Comparison of ENCODE assay signal across 14 cellular contexts in the genomic region with DNA sequence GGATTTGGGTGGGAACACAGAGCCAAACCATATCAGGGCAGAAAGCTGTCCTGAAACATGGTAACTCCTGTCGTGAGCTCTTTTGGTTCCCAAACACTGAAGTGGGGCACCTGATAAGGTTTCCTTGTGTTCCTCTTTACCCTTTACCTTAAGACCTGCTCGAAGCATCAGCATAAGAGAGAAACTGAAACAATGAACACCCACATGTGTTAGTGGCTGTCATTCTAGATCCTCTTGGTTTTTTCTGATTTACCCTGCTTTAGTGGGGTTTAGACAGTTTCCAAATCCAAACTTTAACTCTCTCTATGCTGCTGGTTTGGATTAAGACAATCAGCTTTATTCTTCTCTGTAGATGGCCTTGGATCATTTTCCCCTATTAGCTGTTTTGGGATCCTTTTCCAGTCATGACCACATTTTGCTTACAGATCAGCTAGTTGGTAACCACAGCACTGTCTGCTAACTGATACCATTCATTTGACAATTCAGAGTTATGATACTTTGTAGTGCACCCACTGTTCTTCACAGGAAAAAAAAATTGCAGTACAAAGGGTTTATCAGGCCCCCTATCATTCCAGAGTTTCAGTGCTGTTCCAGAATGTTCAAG. TPM values are rescaled to one million over a fixed set of nuclear protein-coding genes. Genes with fewer than 3 reads are reported as not detected.
DNase-seq lines count a peak whose midpoint lies in the region; ATAC-seq and TF ChIP-seq lines count a peak whose summit lies in the region.
"Had no signal": no experiment of that assay in that cellular context is flagged by ENCODE, and none has a peak within 500 bp of the region (broad histone marks: within the 10 kb centered on the region; RNA-seq: fewer than 3 reads in every experiment).

No MANE protein-coding gene starts in this region.

- DNase-seq in activated CD4-positive, alpha-beta T cell treated with anti-CD3 and anti-CD28 coated beads for 36 hours = no peak
- DNase-seq in activated CD4-positive, alpha-beta T cell treated with anti-CD3 and anti-CD28 coated beads, Interleukin-2, amount 10 ng/mL, durations not matched to agents 7 days and 5 days = no peak
- no peak for DNase-seq in naive B cell
- no peak for DNase-seq in islet precursor cell
- DNase-seq in osteocyte (ENCODE audit: extremely low spot score, unreplicated experiment) = no peak
- DNase-seq in endodermal cell = no peak
- DNase-seq: 8988T; GM23248; stimulated activated CD4-positive, alpha-beta T cell treated with anti-CD3 and anti-CD28 coated beads, Interleukin-2, amount 100 ng/mL, for 24 hours; trophoblast cell had no signal

- H3K27ac Mint-ChIP-seq in activated CD4-positive, alpha-beta T cell treated with anti-CD3 and anti-CD28 coated beads for 36 hours = no peak overlapping the region
- no peak overlapping the region for H3K27ac Mint-ChIP-seq in activated CD4-positive, alpha-beta T cell treated with anti-CD3 and anti-CD28 coated beads, Interleukin-2, amount 10 ng/mL, durations not matched to agents 7 days and 5 days
- H3K27ac Mint-ChIP-seq in naive B cell (peak overlapping the region in 4 of 6 donors; percentile 26 to 88 (median 62)), osteocyte (ENCODE audit: unreplicated experiment) (no peak overlapping the region), endodermal cell (no peak overlapping the region)
- H3K27ac Mint-ChIP-seq: activated naive CD4-positive, alpha-beta T cell treated with anti-CD3 and anti-CD28 coated beads, Interleukin-2, amount 50 U/mL, for 72 hours; nephron had no signal

- H3K4me3 ChIP-seq in endodermal cell (ENCODE audit: low read length) = no peak overlapping the region
- H3K4me3 ChIP-seq: GM23248 had no signal

- CTCF ChIA-PET in activated CD4-positive, alpha-beta T cell treated with anti-CD3 and anti-CD28 coated beads for 36 hours (lab: Charles Lee) = interaction anchor here (0.9 kb wide), 1 partner anchor 167 kb away, joined by 3 read pairs; no protein-coding TSS in a partner anchor
- CTCF ChIA-PET in activated CD4-positive, alpha-beta T cell treated with anti-CD3 and anti-CD28 coated beads, Interleukin-2, amount 10 ng/mL, durations not matched to agents 7 days and 5 days (lab: Charles Lee) = no interaction called here

- no peak for TF ChIP-seq CTCF in osteocyte (IDR thresholded peaks at IDR 0.05)
- no peak for TF ChIP-seq CTCF in endodermal cell (conservative IDR thresholded peaks at IDR 0.05)

- peaks cover 3% of the 10 kb centered on the region for H3K36me3 Mint-ChIP-seq in activated CD4-positive, alpha-beta T cell treated with anti-CD3 and anti-CD28 coated beads for 36 hours (ENCODE audit: low read depth)
- H3K36me3 Mint-ChIP-seq in activated CD4-positive, alpha-beta T cell treated with anti-CD3 and anti-CD28 coated beads, Interleukin-2, amount 10 ng/mL, durations not matched to agents 7 days and 5 days (ENCODE audit: low read depth) = peaks cover 9% of the 10 kb centered on the region
- H3K36me3 Mint-ChIP-seq in naive B cell (peaks cover 3 to 24% of the 10 kb centered on the region in 2 donors), osteocyte (ENCODE audit: unreplicated experiment) (no peaks in the 10 kb centered on the region), endodermal cell (ENCODE audit: low read depth) (no peaks in the 10 kb centered on the region)

- WGBS in endodermal cell (ENCODE audit: insufficient coverage in 1 of 2, insufficient read length in 1 of 2), 2 experiments = 82 to 87% methylated on average over 2 of the region's 2 CpGs

- no peak overlapping the region for H3K4me3 Mint-ChIP-seq in activated CD4-positive, alpha-beta T cell treated with anti-CD3 and anti-CD28 coated beads for 36 hours
- no peak overlapping the region for H3K4me3 Mint-ChIP-seq in activated CD4-positive, alpha-beta T cell treated with anti-CD3 and anti-CD28 coated beads, Interleukin-2, amount 10 ng/mL, durations not matched to agents 7 days and 5 days
- H3K4me3 Mint-ChIP-seq in naive B cell = peak overlapping the region in 3 of 8 donors; percentile 27 to 83 (median 61)
- H3K4me3 Mint-ChIP-seq in osteocyte (ENCODE audit: unreplicated experiment) = no peak overlapping the region
- H3K4me3 Mint-ChIP-seq in endodermal cell = no peak overlapping the region
- H3K4me3 Mint-ChIP-seq: nephron had no signal

- H3K9me3 Mint-ChIP-seq in activated CD4-positive, alpha-beta T cell treated with anti-CD3 and anti-CD28 coated beads for 36 hours (ENCODE audit: low read depth) = peaks cover 6% of the 10 kb centered on the region
- H3K9me3 Mint-ChIP-seq in activated CD4-positive, alpha-beta T cell treated with anti-CD3 and anti-CD28 coated beads, Interleukin-2, amount 10 ng/mL, durations not matched to agents 7 days and 5 days = peaks cover 25% of the 10 kb centered on the region
- H3K9me3 Mint-ChIP-seq in naive B cell (peaks cover 13 to 37% (median 27%) of the 10 kb centered on the region in 7 donors), osteocyte (ENCODE audit: unreplicated experiment) (peaks cover 7% of the 10 kb centered on the region), endodermal cell (peaks cover 23% of the 10 kb centered on the region)

- no peak overlapping the region for H3K27ac ChIP-seq in endodermal cell (ENCODE audit: low read depth, low read length)
- H3K27ac ChIP-seq: GM23248 had no signal

- H3K4me1 Mint-ChIP-seq in activated CD4-positive, alpha-beta T cell treated with anti-CD3 and anti-CD28 coated beads for 36 hours = peaks cover 19% of the 10 kb centered on the region
- peaks cover 14% of the 10 kb centered on the region for H3K4me1 Mint-ChIP-seq in activated CD4-positive, alpha-beta T cell treated with anti-CD3 and anti-CD28 coated beads, Interleukin-2, amount 10 ng/mL, durations not matched to agents 7 days and 5 days
- H3K4me1 Mint-ChIP-seq in naive B cell = peaks cover 4 to 29% (median 14%) of the 10 kb centered on the region in 3 donors
- H3K4me1 Mint-ChIP-seq in osteocyte (ENCODE audit: unreplicated experiment) = no peaks in the 10 kb centered on the region
- H3K4me1 Mint-ChIP-seq in endodermal cell = no peaks in the 10 kb centered on the region
- H3K4me1 Mint-ChIP-seq: nephron had no signal

- POLR2A ChIA-PET in activated CD4-positive, alpha-beta T cell treated with anti-CD3 and anti-CD28 coated beads for 36 hours (lab: Charles Lee) = no interaction called here
- POLR2A ChIA-PET in activated CD4-positive, alpha-beta T cell treated with anti-CD3 and anti-CD28 coated beads, Interleukin-2, amount 10 ng/mL, durations not matched to agents 7 days and 5 days (lab: Charles Lee) = no interaction called here

- no peaks in the 10 kb centered on the region for H3K27me3 ChIP-seq in endodermal cell (ENCODE audit: control insufficient read depth, insufficient read depth, low read length, poor library complexity, severe bottlenecking)

- peaks cover 2% of the 10 kb centered on the region for H3K27me3 Mint-ChIP-seq in activated CD4-positive, alpha-beta T cell treated with anti-CD3 and anti-CD28 coated beads for 36 hours
- H3K27me3 Mint-ChIP-seq in activated CD4-positive, alpha-beta T cell treated with anti-CD3 and anti-CD28 coated beads, Interleukin-2, amount 10 ng/mL, durations not matched to agents 7 days and 5 days = peaks cover 10% of the 10 kb centered on the region
- H3K27me3 Mint-ChIP-seq in naive B cell (peaks cover 0 to 23% (median 17%) of the 10 kb centered on the region in 3 donors), osteocyte (ENCODE audit: unreplicated experiment) (no peaks in the 10 kb centered on the region), endodermal cell (ENCODE audit: insufficient read depth) (no peaks in the 10 kb centered on the region)

- no peaks in the 10 kb centered on the region for H3K36me3 ChIP-seq in endodermal cell (ENCODE audit: control insufficient read depth, insufficient read depth, low read length)

- ATAC-seq in activated CD4-positive, alpha-beta T cell treated with anti-CD3 and anti-CD28 coated beads for 36 hours = peak; percentile 74
- ATAC-seq in GM21619 (IDR thresholded peaks at IDR 0.05; ENCODE audit: unreplicated experiment) (peak; percentile 42), HG03378 (IDR thresholded peaks at IDR 0.05; ENCODE audit: unreplicated experiment) (peak; percentile 67), naive B cell (ENCODE audit: low read depth in 2 of 2) (peak; percentile 37 to 49)

- H3K9ac ChIP-seq in endodermal cell (ENCODE audit: extremely low read depth, low read length, poor library complexity, severe bottlenecking) = no peak overlapping the region
- H3K9ac ChIP-seq: GM23248 had no signal

- H3K9me3 ChIP-seq in endodermal cell (ENCODE audit: control insufficient read depth, low read length) = peaks cover 8% of the 10 kb centered on the region

- no peaks in the 10 kb centered on the region for H3K4me1 ChIP-seq in endodermal cell (ENCODE audit: control insufficient read depth, insufficient read depth, low read length)

- intact Hi-C loops in activated CD4-positive, alpha-beta T cell treated with anti-CD3 and anti-CD28 coated beads for 36 hours (cut with DNase I, micrococcal nuclease) = loop anchor here in 1 of 2 experiments (5.0 kb wide), 1 partner anchor 137 kb away; no protein-coding TSS in a partner anchor

RNA-seq across cellular contexts. Expression of a gene that starts 1.0 kb away (rescaled TPM):
- total RNA-seq in activated CD4-positive, alpha-beta T cell treated with anti-CD3 and anti-CD28 coated beads for 36 hours = not detected
- not detected for total RNA-seq in activated CD4-positive, alpha-beta T cell treated with anti-CD3 and anti-CD28 coated beads, Interleukin-2, amount 10 ng/mL, durations not matched to agents 7 days and 5 days
- polyA plus RNA-seq in naive B cell (ENCODE audit: low read depth in 6 of 6) = 10 to 100 TPM in 2 of 6 donors, 1 to 10 TPM in 4; 6.0 to 26.3 (median 8.8) TPM
- total RNA-seq in osteocyte (not detected in 2 replicates), endodermal cell (not detected)
- polyA plus RNA-seq in endodermal cell (2013, experiment 1 of 2) = not detected
- not detected for polyA plus RNA-seq in endodermal cell (2013, experiment 2 of 2)
- total RNA-seq: activated naive CD4-positive, alpha-beta T cell treated with anti-CD3 and anti-CD28 coated beads, Interleukin-2, amount 50 U/mL, for 72 hours; GM23248 had no signal
- polyA plus RNA-seq: GM23248 had no signal

RNA-seq across cellular contexts. Expression of a gene that starts 49.2 kb away (rescaled TPM):
- not detected for total RNA-seq in activated CD4-positive, alpha-beta T cell treated with anti-CD3 and anti-CD28 coated beads for 36 hours
- not detected for total RNA-seq in activated CD4-positive, alpha-beta T cell treated with anti-CD3 and anti-CD28 coated beads, Interleukin-2, amount 10 ng/mL, durations not matched to agents 7 days and 5 days
- not detected for polyA plus RNA-seq in naive B cell (ENCODE audit: low read depth in 6 of 6)
- total RNA-seq in osteocyte (not detected in 2 replicates), endodermal cell (not detected)
- polyA plus RNA-seq in endodermal cell (2013, experiment 1 of 2) = not detected
- polyA plus RNA-seq in endodermal cell (2013, experiment 2 of 2) = not detected
- total RNA-seq: activated naive CD4-positive, alpha-beta T cell treated with anti-CD3 and anti-CD28 coated beads, Interleukin-2, amount 50 U/mL, for 72 hours; GM23248 had no signal
- polyA plus RNA-seq: GM23248 had no signal

RNA-seq across cellular contexts. Expression of a gene that starts 58.2 kb away (rescaled TPM):
- not detected for total RNA-seq in activated CD4-positive, alpha-beta T cell treated with anti-CD3 and anti-CD28 coated beads for 36 hours
- total RNA-seq in activated CD4-positive, alpha-beta T cell treated with anti-CD3 and anti-CD28 coated beads, Interleukin-2, amount 10 ng/mL, durations not matched to agents 7 days and 5 days = not detected
- not detected for polyA plus RNA-seq in naive B cell (ENCODE audit: low read depth in 6 of 6)
- not detected in 2 replicates for total RNA-seq in osteocyte
- total RNA-seq in endodermal cell = not detected
- polyA plus RNA-seq in endodermal cell (2013, experiment 1 of 2) = not detected
- not detected for polyA plus RNA-seq in endodermal cell (2013, experiment 2 of 2)
- total RNA-seq: activated naive CD4-positive, alpha-beta T cell treated with anti-CD3 and anti-CD28 coated beads, Interleukin-2, amount 50 U/mL, for 72 hours; GM23248 had no signal
- polyA plus RNA-seq: GM23248 had no signal

Comparison
In these comparisons a context has a peak if more than half of its experiments do, and no peak if none do; other contexts are left out.
1. H3K27ac Mint-ChIP-seq: peak in naive B cell (4 of 6); none in activated CD4-positive, alpha-beta T cell treated with anti-CD3 and anti-CD28 coated beads for 36 hours (single experiment), activated CD4-positive, alpha-beta T cell treated with anti-CD3 and anti-CD28 coated beads, Interleukin-2, amount 10 ng/mL, durations not matched to agents 7 days and 5 days (single experiment), osteocyte (single experiment) and endodermal cell (single experiment).
2. Peak in every context shown above with its lines, with median percentiles within 50 percentile points of each other: ATAC-seq.